Comparison of ENCODE assay signal across 8 cellular contexts in the genomic region with DNA sequence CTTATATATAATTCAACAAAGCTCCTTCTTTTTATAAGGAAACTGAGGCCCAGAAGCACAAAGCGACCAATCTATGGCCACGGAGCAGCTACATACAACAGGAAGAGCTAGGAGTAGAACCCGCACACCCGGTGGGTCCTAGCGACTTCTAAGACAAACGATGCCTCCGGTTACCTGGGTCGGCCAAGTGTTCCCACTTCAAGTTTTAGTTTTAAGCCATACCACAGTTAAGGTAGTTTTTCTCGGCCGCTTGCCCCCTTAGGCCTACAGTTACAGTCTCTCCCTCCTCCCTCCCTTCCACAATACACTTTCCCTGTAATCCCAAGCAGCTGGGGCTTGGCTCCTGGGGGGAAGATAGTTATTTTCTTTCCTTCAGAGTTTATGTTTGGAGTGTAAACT. TPM values are rescaled to one million over a fixed set of nuclear protein-coding genes. Genes with fewer than 3 reads are reported as not detected.
DNase-seq lines count a peak whose midpoint lies in the region; ATAC-seq and TF ChIP-seq lines count a peak whose summit lies in the region.

No MANE protein-coding gene starts in this region.

- ATAC-seq in GM19035 (IDR thresholded peaks at IDR 0.05; ENCODE audit: unreplicated experiment) = peak; percentile 12
- peak; percentile 18 for ATAC-seq in HG03354 (IDR thresholded peaks at IDR 0.05; ENCODE audit: poor library complexity, severe bottlenecking, unreplicated experiment)
- peak; percentile 30 for ATAC-seq in omental fat pad (ENCODE audit: low FRiP score)

- DNase-seq in AG09309 (ENCODE audit: low read depth) (no peak), fibroblast of pulmonary artery (ENCODE audit: low read depth) (peak; percentile 22), omental fat pad (ENCODE audit: low spot score) (no peak), mucosa of gallbladder (ENCODE audit: low spot score) (no peak), GM13976 (ENCODE audit: low spot score) (no peak)
- DNase-seq in activated CD4-positive, alpha-beta T cell treated with anti-CD3 and anti-CD28 coated beads, Interleukin-2, amount 50 U/mL, for 1 hour = peak; percentile 3

- H3K4me3 ChIP-seq in AG09309 (ENCODE audit: control insufficient read depth, low read depth, low read length) (peak overlapping the region; percentile 82), fibroblast of pulmonary artery (replicated peaks; ENCODE audit: low read depth, low read length) (peak overlapping the region; percentile 75)

- TF ChIP-seq CTCF in AG09309 (IDR thresholded peaks at IDR 0.05; ENCODE audit: control insufficient read depth, insufficient read depth, low read depth, low read length, missing control alignments) (no peak), fibroblast of pulmonary artery (IDR thresholded peaks at IDR 0.05; ENCODE audit: low read length, missing control alignments) (no peak), omental fat pad (IDR thresholded peaks at IDR 0.05) (no peak), GM13976 (IDR thresholded peaks at IDR 0.05; ENCODE audit: borderline replicate concordance, control extremely low read depth, extremely low read depth, insufficient read depth, missing control alignments) (no peak)

- in situ Hi-C loops in GM13976 (cut with MboI; ENCODE audit: low sequenced_read_pairs, unreplicated experiment) = no loop called here

RNA-seq across cellular contexts. Expression of a gene that starts 0.5 kb away (rescaled TPM):
- 10 to 100 TPM in 2 of 4 donors, 1 to 10 TPM in 2; 8.3 to 13.2 (median 9.7) TPM for total RNA-seq in omental fat pad
- 17.1 TPM for total RNA-seq in mucosa of gallbladder

RNA-seq across cellular contexts. Expression of a gene that starts 0.8 kb away (rescaled TPM):
- total RNA-seq in omental fat pad (10 to 100 TPM in 3 of 4 donors, 1 to 10 TPM in 1; 9.6 to 18.4 (median 12.6) TPM), mucosa of gallbladder (21.1 TPM)

Comparison
In these comparisons a context has a peak if more than half of its experiments do, and no peak if none do; other contexts are left out.
1. DNase-seq: peak in activated CD4-positive, alpha-beta T cell treated with anti-CD3 and anti-CD28 coated beads, Interleukin-2, amount 50 U/mL, for 1 hour (single experiment) and fibroblast of pulmonary artery (single experiment); none in AG09309 (single experiment), omental fat pad (single experiment), mucosa of gallbladder (single experiment) and GM13976 (single experiment).
2. Peak in every context shown above with its lines, with median percentiles within 50 percentile points of each other: ATAC-seq.